Comparison of ENCODE assay signal across 16 cellular contexts in genomic region chr19:45202637-45203036, GRCh38. TPM values are rescaled to one million over a fixed set of nuclear protein-coding genes. Genes with fewer than 3 reads are reported as not detected.
"Had no signal": no experiment of that assay in that cellular context is flagged by ENCODE, and none has a peak within 500 bp of the region (broad histone marks: within the 10 kb centered on the region; RNA-seq: fewer than 3 reads in every experiment).

No MANE protein-coding gene starts in this region.

- H3K4me3 ChIP-seq: coronary artery, esophagus muscularis mucosa, ovary, sigmoid colon, transverse colon, vagina had no signal

- H3K36me3 ChIP-seq: esophagus muscularis mucosa, ovary, sigmoid colon, transverse colon, vagina had no signal

- DNase-seq: activated CD4-positive, alpha-beta T cell treated with anti-CD3 and anti-CD28 coated beads, Interleukin-2, amount 10 ng/mL, durations not matched to agents 24 days and 14 days; activated CD8-positive, alpha-beta T cell treated with anti-CD3 and anti-CD28 coated beads for 36 hours; activated naive CD4-positive, alpha-beta T cell; activated T-cell treated with anti-CD3 and anti-CD28 coated beads, Interleukin-2, amount 50 U/mL, for 1 hour; hippocampal formation; ovary; sigmoid colon; stimulated activated naive CD4-positive, alpha-beta T cell treated with Interleukin-2 at 50 U/mL for 16 hours; substantia nigra; T1000; transverse colon had no signal

- H3K4me1 ChIP-seq: esophagus muscularis mucosa, sigmoid colon, transverse colon had no signal

- ATAC-seq: activated CD8-positive, alpha-beta T cell treated with anti-CD3 and anti-CD28 coated beads for 36 hours; activated T-helper 17 cell treated with anti-CD3 and anti-CD28 coated beads, Interleukin-2, amount 50 U/mL, for 72 hours had no signal

- H3K9me3 ChIP-seq: esophagus muscularis mucosa, ovary, sigmoid colon, transverse colon, vagina had no signal

- H3K27me3 ChIP-seq: esophagus muscularis mucosa, ovary, sigmoid colon, transverse colon, vagina had no signal

- H3K27ac ChIP-seq: coronary artery, esophagus muscularis mucosa, ovary, sigmoid colon, transverse colon, vagina had no signal

RNA-seq across cellular contexts. Expression of gene EXOC3L2, which starts 42.6 kb away (rescaled TPM):
- total RNA-seq: activated CD4-positive, alpha-beta T cell treated with anti-CD3 and anti-CD28 coated beads, Interleukin-2, amount 10 ng/mL, durations not matched to agents 24 days and 14 days; activated CD8-positive, alpha-beta T cell treated with anti-CD3 and anti-CD28 coated beads for 36 hours; activated T-helper 17 cell treated with anti-CD3 and anti-CD28 coated beads, Interleukin-2, amount 50 U/mL, for 72 hours; T-helper 1 cell treated with Interleukin-12 subunit alpha and Interleukin-12 subunit beta and Interleukin-4 antibody, amounts not matched to agents 30 ng/mL and 1 ng/mL, for 36 hours had no signal
